21 cellular contexts compared by ENCODE assay signal in the genomic region with DNA sequence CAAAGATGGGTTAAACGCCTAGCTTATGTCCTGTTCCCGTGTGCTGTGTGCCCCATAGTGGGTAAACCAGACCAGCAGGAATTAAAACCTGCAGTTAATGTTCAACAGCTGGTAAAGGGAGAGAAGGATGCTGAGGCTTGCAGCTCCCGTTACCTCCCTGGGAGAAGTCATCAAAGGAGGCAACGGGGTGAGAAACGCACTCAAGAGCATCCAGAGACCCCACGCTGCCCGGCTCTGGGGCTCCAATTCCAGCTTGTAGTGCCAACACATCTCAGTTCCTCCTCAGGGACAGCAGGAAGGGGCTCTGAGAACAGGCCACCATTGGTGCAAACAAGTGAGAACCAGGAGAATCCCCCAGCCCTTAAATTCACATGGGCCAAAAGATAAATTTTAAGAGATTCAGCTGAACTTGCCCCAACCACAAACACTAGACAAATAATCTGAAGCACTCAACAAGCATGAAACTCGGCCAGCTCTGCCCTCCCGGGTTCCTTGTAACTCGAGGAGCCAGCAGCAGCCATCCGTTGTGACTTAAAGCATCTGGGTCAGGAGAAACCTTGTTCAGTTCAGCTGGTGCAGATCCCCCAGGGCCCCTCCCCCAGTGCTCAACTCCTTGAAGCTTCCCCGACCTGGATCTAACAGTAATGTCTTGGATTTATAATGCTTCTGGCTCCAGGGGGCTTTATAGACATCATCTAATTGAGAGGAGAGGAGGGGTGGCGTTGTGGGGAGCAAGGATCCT. TPM values are rescaled to one million over a fixed set of nuclear protein-coding genes. Genes with fewer than 3 reads are reported as not detected.
DNase-seq lines count a peak whose midpoint lies in the region; ATAC-seq, FAIRE-seq and TF ChIP-seq lines count a peak whose summit lies in the region.
"Had no signal": no experiment of that assay in that cellular context is flagged by ENCODE, and none has a peak within 500 bp of the region (broad histone marks: within the 10 kb centered on the region; RNA-seq: fewer than 3 reads in every experiment).

No MANE protein-coding gene starts in this region.

- H3K27ac ChIP-seq in HEK293 (ENCODE audit: extremely low read depth, low read depth, low read length) (no peak overlapping the region), osteoblast (ENCODE audit: low read depth, low read length) (no peak overlapping the region)
- H3K27ac ChIP-seq: BLaER1 treated with 17β-estradiol and CSF1 and Interleukin-3, amounts not matched to agents 10 nM and 100 nM; GM23248; Peyer's patch had no signal

- POLR2A ChIA-PET in HEK293 (lab: Yijun Ruan, JAX), result no interaction called here

- H3K27me3 ChIP-seq in osteoblast (ENCODE audit: insufficient read depth, low read length), result peaks cover 57% of the 10 kb centered on the region
- H3K27me3 ChIP-seq: Peyer's patch had no signal

- H2AFZ ChIP-seq in osteoblast (ENCODE audit: low read length), result no peak overlapping the region
- H2AFZ ChIP-seq: GM23248 had no signal

- TF ChIP-seq CTCF in HEK293 (tag by site-specific recombination; IDR thresholded peaks at IDR 0.05) (no peak), osteoblast (IDR thresholded peaks at IDR 0.05; ENCODE audit: extremely low read depth, low read depth, low read length) (no peak)

- no peak for ATAC-seq in GM21825 (IDR thresholded peaks at IDR 0.05; ENCODE audit: unreplicated experiment)
- no peak for ATAC-seq in HG02763 (IDR thresholded peaks at IDR 0.05; ENCODE audit: unreplicated experiment)
- ATAC-seq: CD8-positive, alpha-beta T cell; SK-N-SH treated with all-trans-retinoic acid at 6 μM for 48 hours had no signal

- CTCF ChIA-PET in HEK293 (lab: Yijun Ruan, JAX), result interaction anchor here (0.6 to 3.6 kb wide), 4 partner anchors 15 to 255 kb away, joined by 3 to 15 read pairs (median 4); no protein-coding TSS in a partner anchor

- TF ChIP-seq POLR2A in GM12892 (IDR thresholded peaks at IDR 0.05; ENCODE audit: low read depth, low read length), result no peak

- no peaks in the 10 kb centered on the region for H3K9me3 ChIP-seq in HEK293 (ENCODE audit: control insufficient read depth, insufficient read depth, low read depth, low read length)
- no peaks in the 10 kb centered on the region for H3K9me3 ChIP-seq in osteoblast (ENCODE audit: low read depth, low read length)
- H3K9me3 ChIP-seq: BLaER1 treated with 17β-estradiol and CSF1 and Interleukin-3, amounts not matched to agents 10 nM and 100 nM; HAP-1; Peyer's patch had no signal

- no peaks in the 10 kb centered on the region for H3K79me2 ChIP-seq in osteoblast (ENCODE audit: insufficient read depth, low read length)

- H3K4me3 ChIP-seq in HEK293 (ENCODE audit: low read depth, low read length), result no peak overlapping the region
- no peak overlapping the region for H3K4me3 ChIP-seq in osteoblast (ENCODE audit: insufficient read depth, low read length)
- H3K4me3 ChIP-seq: BLaER1 treated with 17β-estradiol and CSF1 and Interleukin-3, amounts not matched to agents 10 nM and 100 nM; GM23248; HAP-1; Peyer's patch had no signal

- no peaks in the 10 kb centered on the region for H4K20me1 ChIP-seq in osteoblast (ENCODE audit: insufficient read depth, low read length)

- H3K4me2 ChIP-seq in osteoblast (ENCODE audit: insufficient read depth, low read length), result no peak overlapping the region

- H3K4me1 ChIP-seq in HEK293 (ENCODE audit: control insufficient read depth, insufficient read depth, low read length), result no peaks in the 10 kb centered on the region
- H3K4me1 ChIP-seq in osteoblast (ENCODE audit: insufficient read depth, low read length), result no peaks in the 10 kb centered on the region
- H3K4me1 ChIP-seq: HAP-1, Peyer's patch had no signal

- FAIRE-seq in GM12892 (lab: Jason Lieb, UNC), result no peak

- H3K36me3 ChIP-seq in HEK293 (ENCODE audit: control insufficient read depth in 2 of 2, insufficient read depth in 1 of 2, low read length in 2 of 2) (no peaks in the 10 kb centered on the region), osteoblast (ENCODE audit: insufficient read depth, low read length) (no peaks in the 10 kb centered on the region)
- H3K36me3 ChIP-seq: BLaER1 treated with 17β-estradiol and CSF1 and Interleukin-3, amounts not matched to agents 10 nM and 100 nM; HAP-1; Peyer's patch had no signal

- DNase-seq in DMS79 treated with DMSO at 0.1 percent for 48 hours (lab: John Stamatoyannopoulos, UW) (peak; percentile 11), DMS79 (lab: John Stamatoyannopoulos, UW) (no peak), kidney tubule cell (ENCODE audit: low spot score) (peak; percentile 16), osteoblast (ENCODE audit: insufficient read length, low spot score, missing footprints) (peak; percentile 64), GM12892 (ENCODE audit: insufficient read length) (no peak)
- DNase-seq: 8988T; CD8-positive, alpha-beta T cell; DMS53; GM23248; NCI-H1105; NCI-H2029 treated with DMSO at 0.1 percent for 48 hours; NCI-H2227 treated with DMSO at 0.1 percent for 48 hours; NCI-H524; Peyer's patch had no signal

TF ChIP-seq in HEK293, 187 proteins besides CTCF, POLR2A, EP300 and RAD21:
- TF ChIP-seq ZIC2 (tag by site-specific recombination; IDR thresholded peaks at IDR 0.05) (peak; percentile 65), GLIS1 (tag by site-specific recombination; IDR thresholded peaks at IDR 0.05) (peak; percentile 34), ZNF221 (tag by site-specific recombination; IDR thresholded peaks at IDR 0.05; ENCODE audit: borderline replicate concordance) (no peak), ZBTB7A (tag by site-specific recombination; IDR thresholded peaks at IDR 0.05; ENCODE audit: low read depth) (no peak)
- TF ChIP-seq, protein P1, sequence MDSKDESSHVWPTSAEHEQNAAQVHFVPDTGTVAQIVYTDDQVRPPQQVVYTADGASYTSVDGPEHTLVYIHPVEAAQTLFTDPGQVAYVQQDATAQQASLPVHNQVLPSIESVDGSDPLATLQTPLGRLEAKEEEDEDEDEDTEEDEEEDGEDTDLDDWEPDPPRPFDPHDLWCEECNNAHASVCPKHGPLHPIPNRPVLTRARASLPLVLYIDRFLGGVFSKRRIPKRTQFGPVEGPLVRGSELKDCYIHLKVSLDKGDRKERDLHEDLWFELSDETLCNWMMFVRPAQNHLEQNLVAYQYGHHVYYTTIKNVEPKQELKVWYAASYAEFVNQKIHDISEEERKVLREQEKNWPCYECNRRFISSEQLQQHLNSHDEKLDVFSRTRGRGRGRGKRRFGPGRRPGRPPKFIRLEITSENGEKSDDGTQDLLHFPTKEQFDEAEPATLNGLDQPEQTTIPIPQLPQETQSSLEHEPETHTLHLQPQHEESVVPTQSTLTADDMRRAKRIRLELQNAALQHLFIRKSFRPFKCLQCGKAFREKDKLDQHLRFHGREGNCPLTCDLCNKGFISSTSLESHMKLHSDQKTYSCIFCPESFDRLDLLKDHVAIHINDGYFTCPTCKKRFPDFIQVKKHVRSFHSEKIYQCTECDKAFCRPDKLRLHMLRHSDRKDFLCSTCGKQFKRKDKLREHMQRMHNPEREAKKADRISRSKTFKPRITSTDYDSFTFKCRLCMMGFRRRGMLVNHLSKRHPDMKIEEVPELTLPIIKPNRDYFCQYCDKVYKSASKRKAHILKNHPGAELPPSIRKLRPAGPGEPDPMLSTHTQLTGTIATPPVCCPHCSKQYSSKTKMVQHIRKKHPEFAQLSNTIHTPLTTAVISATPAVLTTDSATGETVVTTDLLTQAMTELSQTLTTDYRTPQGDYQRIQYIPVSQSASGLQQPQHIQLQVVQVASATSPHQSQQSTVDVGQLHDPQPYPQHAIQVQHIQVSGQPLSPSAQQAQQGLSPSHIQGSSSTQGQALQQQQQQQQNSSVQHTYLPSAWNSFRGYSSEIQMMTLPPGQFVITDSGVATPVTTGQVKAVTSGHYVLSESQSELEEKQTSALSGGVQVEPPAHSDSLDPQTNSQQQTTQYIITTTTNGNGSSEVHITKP (tag by site-specific recombination; IDR thresholded peaks at IDR 0.05), result peak; percentile 22; the same call in 1 of the 2 replicates

RNA-seq across cellular contexts. Expression of gene FAM241B, which starts 29.4 kb away (rescaled TPM):
- total RNA-seq in osteoblast, result 0.36 TPM in 1 of 2 replicates, not detected in the other
- polyA plus RNA-seq in GM12892 (2012; ENCODE audit: missing spikeins), result not detected
- total RNA-seq: GM23248, OCI-LY7 had no signal

Comparison
In these comparisons a context has a peak if more than half of its experiments do, and no peak if none do; other contexts are left out.
1. DNase-seq: peak in DMS79 treated with DMSO at 0.1 percent for 48 hours (single experiment), kidney tubule cell (single experiment) and osteoblast (single experiment); none in DMS79 (single experiment) and GM12892 (single experiment).